ENCODE assay signal across 1 cellular context in the genomic region with DNA sequence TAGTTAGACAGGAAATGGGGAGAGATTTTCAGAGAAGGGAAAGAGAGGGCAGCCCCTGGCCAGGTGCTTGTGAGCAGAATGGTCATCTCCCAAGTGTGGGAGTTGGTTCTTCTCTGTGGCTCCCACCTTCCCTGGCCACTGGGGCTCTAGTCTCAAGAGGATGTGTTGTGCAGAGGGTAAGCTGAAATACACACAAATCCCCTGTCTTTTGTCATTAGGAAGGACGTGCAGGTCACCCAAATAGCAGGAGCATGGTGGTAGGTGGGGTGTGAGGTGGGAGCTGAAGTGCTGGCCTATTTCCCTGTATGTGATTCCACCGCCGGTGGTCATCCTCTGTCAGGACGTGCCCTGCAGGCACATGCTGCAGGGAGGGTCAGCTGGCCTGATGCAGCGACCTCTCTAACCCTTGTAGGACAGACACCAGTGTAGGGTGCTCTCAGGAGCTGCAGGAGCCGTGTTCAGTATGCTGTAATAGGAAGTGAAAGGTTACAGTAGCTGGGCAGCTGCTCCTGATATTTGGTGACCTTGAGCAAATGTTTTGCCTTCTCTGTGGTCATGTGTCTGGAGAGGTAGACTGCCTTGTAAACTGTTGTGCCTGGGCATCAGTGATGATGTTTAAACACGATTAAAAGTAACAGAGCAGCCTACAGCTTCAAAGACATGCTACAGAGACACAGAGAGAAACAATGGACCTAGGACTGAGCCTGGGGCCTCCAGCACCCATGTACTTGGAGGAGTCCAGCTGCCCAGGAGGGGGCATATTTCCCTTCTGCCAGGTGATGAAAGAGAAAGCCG.
TF ChIP-seq lines count a peak whose summit lies in the region.

No MANE protein-coding gene starts in this region.

TF ChIP-seq in HepG2, 621 proteins besides CTCF, POLR2A, EP300 and RAD21 (continued from another document and continues in another):
- no peak for TF ChIP-seq NR3C1 (CRISPR knock-in tag; IDR thresholded peaks at IDR 0.05)
- TF ChIP-seq ARNT2 (CRISPR knock-in tag; IDR thresholded peaks at IDR 0.05; ENCODE audit: low read depth), result no peak
- TF ChIP-seq, protein P1, sequence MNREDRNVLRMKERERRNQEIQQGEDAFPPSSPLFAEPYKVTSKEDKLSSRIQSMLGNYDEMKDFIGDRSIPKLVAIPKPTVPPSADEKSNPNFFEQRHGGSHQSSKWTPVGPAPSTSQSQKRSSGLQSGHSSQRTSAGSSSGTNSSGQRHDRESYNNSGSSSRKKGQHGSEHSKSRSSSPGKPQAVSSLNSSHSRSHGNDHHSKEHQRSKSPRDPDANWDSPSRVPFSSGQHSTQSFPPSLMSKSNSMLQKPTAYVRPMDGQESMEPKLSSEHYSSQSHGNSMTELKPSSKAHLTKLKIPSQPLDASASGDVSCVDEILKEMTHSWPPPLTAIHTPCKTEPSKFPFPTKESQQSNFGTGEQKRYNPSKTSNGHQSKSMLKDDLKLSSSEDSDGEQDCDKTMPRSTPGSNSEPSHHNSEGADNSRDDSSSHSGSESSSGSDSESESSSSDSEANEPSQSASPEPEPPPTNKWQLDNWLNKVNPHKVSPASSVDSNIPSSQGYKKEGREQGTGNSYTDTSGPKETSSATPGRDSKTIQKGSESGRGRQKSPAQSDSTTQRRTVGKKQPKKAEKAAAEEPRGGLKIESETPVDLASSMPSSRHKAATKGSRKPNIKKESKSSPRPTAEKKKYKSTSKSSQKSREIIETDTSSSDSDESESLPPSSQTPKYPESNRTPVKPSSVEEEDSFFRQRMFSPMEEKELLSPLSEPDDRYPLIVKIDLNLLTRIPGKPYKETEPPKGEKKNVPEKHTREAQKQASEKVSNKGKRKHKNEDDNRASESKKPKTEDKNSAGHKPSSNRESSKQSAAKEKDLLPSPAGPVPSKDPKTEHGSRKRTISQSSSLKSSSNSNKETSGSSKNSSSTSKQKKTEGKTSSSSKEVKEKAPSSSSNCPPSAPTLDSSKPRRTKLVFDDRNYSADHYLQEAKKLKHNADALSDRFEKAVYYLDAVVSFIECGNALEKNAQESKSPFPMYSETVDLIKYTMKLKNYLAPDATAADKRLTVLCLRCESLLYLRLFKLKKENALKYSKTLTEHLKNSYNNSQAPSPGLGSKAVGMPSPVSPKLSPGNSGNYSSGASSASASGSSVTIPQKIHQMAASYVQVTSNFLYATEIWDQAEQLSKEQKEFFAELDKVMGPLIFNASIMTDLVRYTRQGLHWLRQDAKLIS (CRISPR knock-in tag; IDR thresholded peaks at IDR 0.05), result no peak
- TF ChIP-seq, protein P2, sequence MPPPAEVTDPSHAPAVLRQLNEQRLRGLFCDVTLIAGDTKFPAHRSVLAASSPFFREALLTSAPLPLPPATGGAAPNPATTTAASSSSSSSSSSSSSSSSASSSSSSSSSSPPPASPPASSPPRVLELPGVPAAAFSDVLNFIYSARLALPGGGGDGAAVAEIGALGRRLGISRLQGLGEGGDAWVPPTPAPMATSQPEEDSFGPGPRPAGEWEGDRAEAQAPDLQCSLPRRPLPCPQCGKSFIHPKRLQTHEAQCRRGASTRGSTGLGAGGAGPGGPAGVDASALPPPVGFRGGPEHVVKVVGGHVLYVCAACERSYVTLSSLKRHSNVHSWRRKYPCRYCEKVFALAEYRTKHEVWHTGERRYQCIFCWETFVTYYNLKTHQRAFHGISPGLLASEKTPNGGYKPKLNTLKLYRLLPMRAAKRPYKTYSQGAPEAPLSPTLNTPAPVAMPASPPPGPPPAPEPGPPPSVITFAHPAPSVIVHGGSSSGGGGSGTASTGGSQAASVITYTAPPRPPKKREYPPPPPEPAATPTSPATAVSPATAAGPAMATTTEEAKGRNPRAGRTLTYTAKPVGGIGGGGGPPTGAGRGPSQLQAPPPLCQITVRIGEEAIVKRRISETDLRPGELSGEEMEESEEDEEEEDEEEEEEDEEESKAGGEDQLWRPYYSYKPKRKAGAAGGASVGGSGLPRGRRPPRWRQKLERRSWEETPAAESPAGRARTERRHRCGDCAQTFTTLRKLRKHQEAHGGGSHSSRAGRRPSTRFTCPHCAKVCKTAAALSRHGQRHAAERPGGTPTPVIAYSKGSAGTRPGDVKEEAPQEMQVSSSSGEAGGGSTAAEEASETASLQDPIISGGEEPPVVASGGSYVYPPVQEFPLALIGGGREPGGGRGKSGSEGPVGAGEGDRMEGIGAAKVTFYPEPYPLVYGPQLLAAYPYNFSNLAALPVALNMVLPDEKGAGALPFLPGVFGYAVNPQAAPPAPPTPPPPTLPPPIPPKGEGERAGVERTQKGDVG (CRISPR knock-in tag; IDR thresholded peaks at IDR 0.05; ENCODE audit: borderline replicate concordance), result no peak
- TF ChIP-seq TMF1 (CRISPR knock-in tag; IDR thresholded peaks at IDR 0.05; ENCODE audit: low read depth), result 0 out of 2 replicates have a peak, but pooled peaks have one; percentile 80
- TF ChIP-seq, protein P3, sequence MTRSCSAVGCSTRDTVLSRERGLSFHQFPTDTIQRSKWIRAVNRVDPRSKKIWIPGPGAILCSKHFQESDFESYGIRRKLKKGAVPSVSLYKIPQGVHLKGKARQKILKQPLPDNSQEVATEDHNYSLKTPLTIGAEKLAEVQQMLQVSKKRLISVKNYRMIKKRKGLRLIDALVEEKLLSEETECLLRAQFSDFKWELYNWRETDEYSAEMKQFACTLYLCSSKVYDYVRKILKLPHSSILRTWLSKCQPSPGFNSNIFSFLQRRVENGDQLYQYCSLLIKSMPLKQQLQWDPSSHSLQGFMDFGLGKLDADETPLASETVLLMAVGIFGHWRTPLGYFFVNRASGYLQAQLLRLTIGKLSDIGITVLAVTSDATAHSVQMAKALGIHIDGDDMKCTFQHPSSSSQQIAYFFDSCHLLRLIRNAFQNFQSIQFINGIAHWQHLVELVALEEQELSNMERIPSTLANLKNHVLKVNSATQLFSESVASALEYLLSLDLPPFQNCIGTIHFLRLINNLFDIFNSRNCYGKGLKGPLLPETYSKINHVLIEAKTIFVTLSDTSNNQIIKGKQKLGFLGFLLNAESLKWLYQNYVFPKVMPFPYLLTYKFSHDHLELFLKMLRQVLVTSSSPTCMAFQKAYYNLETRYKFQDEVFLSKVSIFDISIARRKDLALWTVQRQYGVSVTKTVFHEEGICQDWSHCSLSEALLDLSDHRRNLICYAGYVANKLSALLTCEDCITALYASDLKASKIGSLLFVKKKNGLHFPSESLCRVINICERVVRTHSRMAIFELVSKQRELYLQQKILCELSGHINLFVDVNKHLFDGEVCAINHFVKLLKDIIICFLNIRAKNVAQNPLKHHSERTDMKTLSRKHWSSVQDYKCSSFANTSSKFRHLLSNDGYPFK (CRISPR knock-in tag; IDR thresholded peaks at IDR 0.05; ENCODE audit: borderline replicate concordance), result peak; percentile 12; the same call in 1 of the 2 replicates
- no peak for TF ChIP-seq PTBP1 (IDR thresholded peaks at IDR 0.05; ENCODE audit: low read depth, low read length, poor library complexity, severe bottlenecking)
- TF ChIP-seq RCOR2 (CRISPR knock-in tag; IDR thresholded peaks at IDR 0.05), result peak; percentile 49; the same call in 1 of the 2 replicates
- TF ChIP-seq MTA1 (CRISPR knock-in tag; IDR thresholded peaks at IDR 0.05; ENCODE audit: borderline replicate concordance), result 0 out of 2 replicates have a peak, but pooled peaks have one; percentile 42
- TF ChIP-seq FOXK2 (IDR thresholded peaks at IDR 0.05), result no peak
- no peak; the same call in 1 of the 2 replicates for TF ChIP-seq WIZ (CRISPR knock-in tag; IDR thresholded peaks at IDR 0.05)
- TF ChIP-seq SP5 (CRISPR knock-in tag; IDR thresholded peaks at IDR 0.05; ENCODE audit: borderline replicate concordance, low read depth), result peak; percentile 35; the same call in 1 of the 2 replicates
- TF ChIP-seq ZNF343 (CRISPR knock-in tag; IDR thresholded peaks at IDR 0.05), result no peak
- no peak for TF ChIP-seq RERE (CRISPR knock-in tag; IDR thresholded peaks at IDR 0.05; ENCODE audit: low read depth)
- no peak for TF ChIP-seq DR1 (CRISPR knock-in tag; IDR thresholded peaks at IDR 0.05)
- TF ChIP-seq ZNF670 (CRISPR knock-in tag; IDR thresholded peaks at IDR 0.05; ENCODE audit: borderline replicate concordance), result no peak
- no peak; the same call in 1 of the 2 replicates for TF ChIP-seq GATAD1 (CRISPR knock-in tag; IDR thresholded peaks at IDR 0.05)
- no peak for TF ChIP-seq ZNF260 (CRISPR knock-in tag; IDR thresholded peaks at IDR 0.05; ENCODE audit: borderline replicate concordance, low read depth)
- no peak for TF ChIP-seq ZNF841 (CRISPR knock-in tag; IDR thresholded peaks at IDR 0.05; ENCODE audit: borderline replicate concordance)
- TF ChIP-seq REL (CRISPR knock-in tag; conservative IDR thresholded peaks at IDR 0.05), result no peak
- no peak for TF ChIP-seq TOE1 (CRISPR knock-in tag; IDR thresholded peaks at IDR 0.05)
- no peak; the same call in none of the 2 replicates for TF ChIP-seq ZNF274 (CRISPR knock-in tag; IDR thresholded peaks at IDR 0.05)
- no peak for TF ChIP-seq HOXD1 (CRISPR knock-in tag; IDR thresholded peaks at IDR 0.05)
- TF ChIP-seq SYNCRIP (IDR thresholded peaks at IDR 0.05; ENCODE audit: insufficient read depth, low read depth, low read length), result no peak
- peak; percentile 70 for TF ChIP-seq ELF1 (CRISPR knock-in tag; IDR thresholded peaks at IDR 0.05)
- peak; percentile 15; the same call in 1 of the 2 replicates for TF ChIP-seq SOX13 (IDR thresholded peaks at IDR 0.05)
- TF ChIP-seq SOX13 (CRISPR knock-in tag; conservative IDR thresholded peaks at IDR 0.05 in 1 of 2, IDR thresholded peaks at IDR 0.05 in 1 of 2), result peak in 1 of 2 experiments; percentile 90; a peak in 2 of 4 replicates
- TF ChIP-seq IKZF1 (IDR thresholded peaks at IDR 0.05), result no peak
- TF ChIP-seq MED13 (CRISPR knock-in tag; IDR thresholded peaks at IDR 0.05), result no peak
- no peak for TF ChIP-seq ZNF34 (CRISPR knock-in tag; IDR thresholded peaks at IDR 0.05; ENCODE audit: borderline replicate concordance)
- peak; percentile 16; the same call in 1 of the 2 replicates for TF ChIP-seq THAP7 (CRISPR knock-in tag; IDR thresholded peaks at IDR 0.05)
- no peak for TF ChIP-seq ZNF143 (CRISPR knock-in tag; IDR thresholded peaks at IDR 0.05)
- TF ChIP-seq CHD2 (IDR thresholded peaks at IDR 0.05; ENCODE audit: low read depth, low read length), result no peak
- 0 out of 2 replicates have a peak, but pooled peaks have one; percentile 51 for TF ChIP-seq ZNF564 (CRISPR knock-in tag; IDR thresholded peaks at IDR 0.05)
- TF ChIP-seq ZNF773 (CRISPR knock-in tag; IDR thresholded peaks at IDR 0.05; ENCODE audit: borderline replicate concordance), result no peak
- TF ChIP-seq NRL (CRISPR knock-in tag; IDR thresholded peaks at IDR 0.05; ENCODE audit: borderline replicate concordance), result no peak
- no peak for TF ChIP-seq ELK4 (CRISPR knock-in tag; IDR thresholded peaks at IDR 0.05; ENCODE audit: borderline replicate concordance)
- TF ChIP-seq ZNF7 (CRISPR knock-in tag; IDR thresholded peaks at IDR 0.05), result no peak
- TF ChIP-seq, protein P4, sequence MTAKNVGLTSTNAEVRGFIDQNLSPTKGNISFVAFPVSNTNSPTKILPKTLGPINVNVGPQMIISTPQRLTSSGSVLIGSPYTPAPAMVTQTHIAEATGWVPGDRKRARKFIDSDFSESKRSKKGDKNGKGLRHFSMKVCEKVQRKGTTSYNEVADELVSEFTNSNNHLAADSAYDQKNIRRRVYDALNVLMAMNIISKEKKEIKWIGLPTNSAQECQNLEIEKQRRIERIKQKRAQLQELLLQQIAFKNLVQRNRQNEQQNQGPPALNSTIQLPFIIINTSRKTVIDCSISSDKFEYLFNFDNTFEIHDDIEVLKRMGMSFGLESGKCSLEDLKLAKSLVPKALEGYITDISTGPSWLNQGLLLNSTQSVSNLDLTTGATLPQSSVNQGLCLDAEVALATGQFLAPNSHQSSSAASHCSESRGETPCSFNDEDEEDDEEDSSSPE (CRISPR knock-in tag; IDR thresholded peaks at IDR 0.05), result no peak; the same call in 1 of the 2 replicates
